Comparison of ENCODE assay signal across 9 cellular contexts in the genomic region with DNA sequence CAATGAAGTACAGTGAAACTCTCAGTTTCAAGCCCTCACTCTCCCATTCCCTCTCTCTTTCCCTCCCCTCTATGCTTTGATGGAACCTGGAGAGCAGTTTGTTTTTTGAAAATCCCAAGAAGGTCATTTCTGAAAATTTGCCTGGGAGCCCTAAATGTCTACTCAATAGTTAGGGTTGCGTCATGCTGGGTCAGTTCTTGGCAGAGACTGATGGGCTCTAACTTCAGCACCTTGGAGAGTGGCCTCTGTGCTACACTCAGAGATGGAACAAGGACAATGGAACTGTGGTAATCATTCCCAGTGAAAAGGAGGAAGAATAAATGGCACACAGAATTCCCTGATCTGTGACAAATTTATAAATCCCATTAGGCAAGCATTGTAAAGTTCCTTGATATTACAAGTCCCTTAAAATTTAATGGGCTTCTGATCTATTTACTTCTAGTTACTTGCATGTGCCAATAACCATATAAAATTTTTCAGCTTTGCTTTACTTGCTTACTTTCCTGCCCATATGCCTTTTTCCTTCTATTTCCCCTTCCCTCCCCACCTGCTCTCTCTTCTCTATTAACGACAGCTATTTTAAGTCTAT.
DNase-seq lines count a peak whose midpoint lies in the region; ATAC-seq and TF ChIP-seq lines count a peak whose summit lies in the region.
"Had no signal": no experiment of that assay in that cellular context is flagged by ENCODE, and none has a peak within 500 bp of the region (broad histone marks: within the 10 kb centered on the region; RNA-seq: fewer than 3 reads in every experiment).

No MANE protein-coding gene starts in this region.

- no peak overlapping the region for H3K4me3 ChIP-seq in sigmoid colon

- ATAC-seq in GM19035 (IDR thresholded peaks at IDR 0.05; ENCODE audit: unreplicated experiment) (no peak), GM21825 (IDR thresholded peaks at IDR 0.05; ENCODE audit: unreplicated experiment) (no peak)

- TF ChIP-seq EP300 in sigmoid colon (IDR thresholded peaks at IDR 0.05) = no peak

- intact Hi-C loops in sigmoid colon (cut with DNase I) = no loop called here

- no peak for TF ChIP-seq POLR2A in sigmoid colon (IDR thresholded peaks at IDR 0.05)

- peak; percentile 55 for DNase-seq in ACHN
- DNase-seq in HK-2 (ENCODE audit: unreplicated experiment) = peak; percentile 29
- DNase-seq in activated CD4-positive, alpha-beta T cell treated with anti-CD3 and anti-CD28 coated beads, Interleukin-2, amount 50 U/mL, for 48 hours = peak; percentile 5 to 10
- peak; percentile 77 for DNase-seq in iPS-NIHi11 (ENCODE audit: low spot score)
- DNase-seq in sigmoid colon = no peak
- DNase-seq in NCI-H1105 (lab: John Stamatoyannopoulos, UW) = no peak
- DNase-seq: NCI-H2029 had no signal

- no peak for TF ChIP-seq CTCF in sigmoid colon (IDR thresholded peaks at IDR 0.05)

- H3K36me3 ChIP-seq in sigmoid colon = no peaks in the 10 kb centered on the region

- in situ Hi-C loops in ACHN (cut with HindIII; ENCODE audit: low pct_ligation_motif_present, low pct_unique_long_range_greater_than_20kb, low sequenced_read_pairs) = no loop called here

- no peaks in the 10 kb centered on the region for H3K9me3 ChIP-seq in sigmoid colon

- WGBS in sigmoid colon, 2 donors = 18% methylated on average over 2 of the region's 2 CpGs

- no peak overlapping the region for H3K27ac ChIP-seq in sigmoid colon

- no peaks in the 10 kb centered on the region for H3K4me1 ChIP-seq in sigmoid colon

- H3K27me3 ChIP-seq in sigmoid colon = no peaks in the 10 kb centered on the region

Comparison
In these comparisons a context has a peak if more than half of its experiments do, and no peak if none do; other contexts are left out.
1. DNase-seq: peak in ACHN (single experiment), HK-2 (single experiment), activated CD4-positive, alpha-beta T cell treated with anti-CD3 and anti-CD28 coated beads, Interleukin-2, amount 50 U/mL, for 48 hours (2 of 2) and iPS-NIHi11 (single experiment); none in sigmoid colon (single experiment) and NCI-H1105 (single experiment).